In the genomic region with DNA sequence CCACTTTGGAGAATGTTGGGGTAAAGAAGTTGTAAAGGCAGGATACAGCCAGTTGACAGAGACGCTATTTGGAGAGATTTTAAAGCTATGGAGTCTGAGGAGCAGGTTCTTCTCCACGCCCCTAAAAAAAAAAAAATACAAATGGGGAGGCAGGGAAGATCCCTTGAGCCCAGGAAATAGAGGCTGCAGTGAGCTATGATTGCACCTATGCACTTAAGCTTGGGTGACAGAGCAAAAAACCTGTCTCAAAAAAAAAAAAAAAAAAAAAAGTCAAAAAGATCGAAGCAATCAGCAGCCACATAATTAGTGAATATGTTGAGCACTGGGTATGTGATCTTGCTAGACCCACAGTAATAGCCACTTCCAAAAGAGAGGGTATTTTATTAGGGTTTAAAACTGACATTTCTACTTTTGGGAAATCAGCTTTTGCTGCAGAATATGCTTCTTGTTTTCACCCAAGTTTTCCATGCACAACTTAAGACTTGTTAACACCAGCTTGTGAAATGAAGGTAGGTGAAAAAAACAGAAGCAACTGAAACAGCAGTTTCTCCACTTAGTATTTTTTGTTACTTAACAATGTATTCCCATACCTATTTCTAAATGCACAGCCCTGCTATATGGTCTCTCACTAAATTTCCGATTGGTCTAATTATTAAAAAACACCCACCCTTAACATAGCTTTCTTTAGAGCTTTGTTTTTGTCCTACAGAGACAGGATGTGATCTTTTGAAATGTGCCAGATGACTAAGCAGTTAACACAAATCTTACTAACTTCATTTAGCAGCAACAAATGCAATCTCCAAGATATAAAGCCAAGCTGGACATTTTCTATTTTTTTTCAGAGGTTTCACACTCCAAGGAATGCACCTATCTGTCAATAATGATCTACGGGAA, we compare ENCODE assay signal across 10 cellular contexts. TPM values are rescaled to one million over a fixed set of nuclear protein-coding genes. Genes with fewer than 3 reads are reported as not detected.
DNase-seq lines count a peak whose midpoint lies in the region; ATAC-seq and TF ChIP-seq lines count a peak whose summit lies in the region.
"Had no signal": no experiment of that assay in that cellular context is flagged by ENCODE, and none has a peak within 500 bp of the region (broad histone marks: within the 10 kb centered on the region; RNA-seq: fewer than 3 reads in every experiment).

No MANE protein-coding gene starts in this region.

- peaks cover 9 to 52% of the 10 kb centered on the region in 2 donors for H3K4me1 ChIP-seq in left lung

- H3K9me3 ChIP-seq in AG04450 (ENCODE audit: control insufficient read depth, insufficient read depth, low read length) (peaks cover 4% of the 10 kb centered on the region; the same call in 1 of the 2 replicates), left lung (no peaks in the 10 kb centered on the region)

- no peaks in the 10 kb centered on the region for H3K9me3 Mint-ChIP-seq in activated T-helper 17 cell treated with anti-CD3 and anti-CD28 coated beads, Interleukin-2, amount 50 U/mL, for 72 hours

- intact Hi-C loops in left lung (cut with DNase I), result no loop called here

- H3K27ac ChIP-seq in AG04450 (ENCODE audit: low read depth, low read length) (peak overlapping the region; percentile 0), left lung (peak overlapping the region; percentile 9 to 81)

- POLR2A ChIA-PET in AG04450 (lab: Yijun Ruan, JAX), result interaction anchor here (0.6 to 2.4 kb wide), 4 partner anchors 9 to 1429 kb away, joined by 3 to 14 read pairs (median 8); partner anchors contain the start of gene RPS15A

- H3K27me3 ChIP-seq in AG04450 (ENCODE audit: control insufficient read depth, insufficient read depth, low read length), result no peaks in the 10 kb centered on the region
- H3K27me3 ChIP-seq in left lung, result no peaks in the 10 kb centered on the region

- CTCF ChIA-PET in AG04450 (lab: Charles Lee), result interaction anchor here (0.5 to 2.7 kb wide), 9 partner anchors 11 to 180 kb away, joined by 3 to 10 read pairs (median 4); no protein-coding TSS in a partner anchor

- no peak for ATAC-seq in activated T-helper 17 cell treated with anti-CD3 and anti-CD28 coated beads, Interleukin-2, amount 50 U/mL, for 72 hours (replicated peaks)
- ATAC-seq in left lung (no peak), HG03378 (IDR thresholded peaks at IDR 0.05; ENCODE audit: unreplicated experiment) (no peak)

- no peak for DNase-seq in AG04450 (ENCODE audit: low read depth, low spot score)
- DNase-seq in HCEC 1CT, result peak; percentile 56
- DNase-seq in left lung, result no peak
- no peak for DNase-seq in DMS153 treated with DMSO at 0.1 percent for 48 hours (lab: John Stamatoyannopoulos, UW; ENCODE audit: unreplicated experiment)
- no peak for DNase-seq in SHP77 treated with DMSO at 0.1 percent for 48 hours (lab: John Stamatoyannopoulos, UW)
- no peak for DNase-seq in UCSD-AML1 (lab: John Stamatoyannopoulos, UW; ENCODE audit: unreplicated experiment)
- DNase-seq: activated gamma-delta T cell treated with Interleukin-2 at 50 U/mL for 16 hours, KBM-7 had no signal

- no peaks in the 10 kb centered on the region for H3K27me3 Mint-ChIP-seq in activated T-helper 17 cell treated with anti-CD3 and anti-CD28 coated beads, Interleukin-2, amount 50 U/mL, for 72 hours

- H3K36me3 Mint-ChIP-seq in activated T-helper 17 cell treated with anti-CD3 and anti-CD28 coated beads, Interleukin-2, amount 50 U/mL, for 72 hours (ENCODE audit: low read depth), result peaks cover 69% of the 10 kb centered on the region

- H3K27ac Mint-ChIP-seq in activated T-helper 17 cell treated with anti-CD3 and anti-CD28 coated beads, Interleukin-2, amount 50 U/mL, for 72 hours, result peak overlapping the region; percentile 89

- peak overlapping the region; percentile 93 for H3K4me3 Mint-ChIP-seq in activated T-helper 17 cell treated with anti-CD3 and anti-CD28 coated beads, Interleukin-2, amount 50 U/mL, for 72 hours

- H3K4me1 Mint-ChIP-seq in activated T-helper 17 cell treated with anti-CD3 and anti-CD28 coated beads, Interleukin-2, amount 50 U/mL, for 72 hours, result peaks cover 20% of the 10 kb centered on the region

- peaks cover 7 to 22% of the 10 kb centered on the region in 2 donors for H3K36me3 ChIP-seq in left lung

- no peak overlapping the region for H3K4me3 ChIP-seq in AG04450 (ENCODE audit: low read depth, low read length)
- H3K4me3 ChIP-seq in left lung, result no peak overlapping the region

- no peak for TF ChIP-seq CTCF in AG04450 (IDR thresholded peaks at IDR 0.05; ENCODE audit: low read depth, low read length)
- no peak for TF ChIP-seq CTCF in left lung (IDR thresholded peaks at IDR 0.05)

RNA-seq across cellular contexts. Expression of gene ARL6IP1, which starts 2.5 kb away (rescaled TPM):
- polyA plus RNA-seq in AG04450 (2011; rRNA removed), result 129 and 155 TPM in 2 replicates
- 228 and 232 TPM in 2 replicates for polyA minus RNA-seq in AG04450 (2011; rRNA and poly(A)+ RNA removed)
- total RNA-seq in activated T-helper 17 cell treated with anti-CD3 and anti-CD28 coated beads, Interleukin-2, amount 50 U/mL, for 72 hours, result 100 to 1,000 TPM; 120 to 133 TPM
- 100 to 1,000 TPM in 1 of 2 donors, 10 to 100 TPM in 1; 97.6 to 115 TPM for total RNA-seq in left lung

RNA-seq across cellular contexts. Expression of gene RPS15A, which starts 13.7 kb away (rescaled TPM):
- 3,840 and 3,917 TPM in 2 replicates for polyA plus RNA-seq in AG04450 (2011; rRNA removed)
- polyA minus RNA-seq in AG04450 (2011; rRNA and poly(A)+ RNA removed), result 678 and 713 TPM in 2 replicates
- total RNA-seq in activated T-helper 17 cell treated with anti-CD3 and anti-CD28 coated beads, Interleukin-2, amount 50 U/mL, for 72 hours, result 1,000 to 10,000 TPM; 1,983 to 2,799 TPM
- total RNA-seq in left lung, result 1,000 to 10,000 TPM; 1,015 to 1,060 TPM
